1 cellular context compared by ENCODE assay signal in genomic region chr1:224205438-224205840, GRCh38.
TF ChIP-seq lines count a peak whose summit lies in the region.

No MANE protein-coding gene starts in this region.

TF ChIP-seq in HEK293, 187 proteins besides CTCF, POLR2A, EP300 and RAD21 (continued from another document and continues in another):
- TF ChIP-seq ZSCAN23 (tag by site-specific recombination; IDR thresholded peaks at IDR 0.05) (no peak), ZBTB21 (tag by site-specific recombination; IDR thresholded peaks at IDR 0.05) (no peak), ZNF26 (tag by site-specific recombination; IDR thresholded peaks at IDR 0.05) (no peak), OVOL3 (tag by site-specific recombination; IDR thresholded peaks at IDR 0.05) (no peak), ZNF10 (tag by site-specific recombination; IDR thresholded peaks at IDR 0.05) (no peak), ZSCAN5A (tag by site-specific recombination; IDR thresholded peaks at IDR 0.05) (no peak), ZNF311 (tag by site-specific recombination; IDR thresholded peaks at IDR 0.05; ENCODE audit: borderline replicate concordance) (no peak), ZNF585B (tag by site-specific recombination; IDR thresholded peaks at IDR 0.05) (no peak), ZBTB1 (tag by site-specific recombination; IDR thresholded peaks at IDR 0.05) (no peak), ZNF544 (tag by site-specific recombination; IDR thresholded peaks at IDR 0.05) (no peak), KLF7 (tag by site-specific recombination; IDR thresholded peaks at IDR 0.05; ENCODE audit: borderline replicate concordance) (no peak), ZNF24 (tag by site-specific recombination; IDR thresholded peaks at IDR 0.05) (no peak), ZNF174 (tag by site-specific recombination; IDR thresholded peaks at IDR 0.05) (no peak), ZNF555 (tag by site-specific recombination; conservative IDR thresholded peaks at IDR 0.05) (no peak), ZNF549 (tag by site-specific recombination; IDR thresholded peaks at IDR 0.05) (no peak), ZNF398 (tag by site-specific recombination; IDR thresholded peaks at IDR 0.05) (peak; percentile 78), ZNF394 (tag by site-specific recombination; IDR thresholded peaks at IDR 0.05; ENCODE audit: borderline replicate concordance) (no peak), ZNF513 (tag by site-specific recombination; IDR thresholded peaks at IDR 0.05) (no peak), ZSCAN4 (tag by site-specific recombination; IDR thresholded peaks at IDR 0.05) (no peak), ZNF155 (tag by site-specific recombination; IDR thresholded peaks at IDR 0.05) (no peak), KLF16 (tag by site-specific recombination; IDR thresholded peaks at IDR 0.05) (no peak), MZF1 (tag by site-specific recombination; IDR thresholded peaks at IDR 0.05; ENCODE audit: borderline replicate concordance) (no peak), RBAK (tag by site-specific recombination; IDR thresholded peaks at IDR 0.05) (no peak), ZSCAN16 (tag by site-specific recombination; IDR thresholded peaks at IDR 0.05) (no peak), ZNF221 (tag by site-specific recombination; IDR thresholded peaks at IDR 0.05; ENCODE audit: borderline replicate concordance) (no peak), ZNF518A (tag by site-specific recombination; conservative IDR thresholded peaks at IDR 0.05; ENCODE audit: low read depth) (no peak), SCRT1 (tag by site-specific recombination; IDR thresholded peaks at IDR 0.05; ENCODE audit: borderline replicate concordance) (no peak), ZNF629 (tag by site-specific recombination; IDR thresholded peaks at IDR 0.05) (no peak), ZNF274 (IDR thresholded peaks at IDR 0.05; ENCODE audit: low read length) (no peak), ZNF274 (tag by site-specific recombination; IDR thresholded peaks at IDR 0.05; ENCODE audit: borderline replicate concordance) (no peak), ZNF175 (tag by site-specific recombination; IDR thresholded peaks at IDR 0.05) (no peak), ZBTB48 (tag by site-specific recombination; IDR thresholded peaks at IDR 0.05) (no peak), ZNF202 (tag by site-specific recombination; IDR thresholded peaks at IDR 0.05; ENCODE audit: borderline replicate concordance) (no peak), ZNF146 (tag by site-specific recombination; IDR thresholded peaks at IDR 0.05) (no peak), ZNF530 (tag by site-specific recombination; IDR thresholded peaks at IDR 0.05; ENCODE audit: low read depth) (no peak), TRIM28 (IDR thresholded peaks at IDR 0.05; ENCODE audit: borderline replicate concordance, low read length) (peak; percentile 83; the same call in 1 of the 2 replicates)
- TF ChIP-seq, protein P1, sequence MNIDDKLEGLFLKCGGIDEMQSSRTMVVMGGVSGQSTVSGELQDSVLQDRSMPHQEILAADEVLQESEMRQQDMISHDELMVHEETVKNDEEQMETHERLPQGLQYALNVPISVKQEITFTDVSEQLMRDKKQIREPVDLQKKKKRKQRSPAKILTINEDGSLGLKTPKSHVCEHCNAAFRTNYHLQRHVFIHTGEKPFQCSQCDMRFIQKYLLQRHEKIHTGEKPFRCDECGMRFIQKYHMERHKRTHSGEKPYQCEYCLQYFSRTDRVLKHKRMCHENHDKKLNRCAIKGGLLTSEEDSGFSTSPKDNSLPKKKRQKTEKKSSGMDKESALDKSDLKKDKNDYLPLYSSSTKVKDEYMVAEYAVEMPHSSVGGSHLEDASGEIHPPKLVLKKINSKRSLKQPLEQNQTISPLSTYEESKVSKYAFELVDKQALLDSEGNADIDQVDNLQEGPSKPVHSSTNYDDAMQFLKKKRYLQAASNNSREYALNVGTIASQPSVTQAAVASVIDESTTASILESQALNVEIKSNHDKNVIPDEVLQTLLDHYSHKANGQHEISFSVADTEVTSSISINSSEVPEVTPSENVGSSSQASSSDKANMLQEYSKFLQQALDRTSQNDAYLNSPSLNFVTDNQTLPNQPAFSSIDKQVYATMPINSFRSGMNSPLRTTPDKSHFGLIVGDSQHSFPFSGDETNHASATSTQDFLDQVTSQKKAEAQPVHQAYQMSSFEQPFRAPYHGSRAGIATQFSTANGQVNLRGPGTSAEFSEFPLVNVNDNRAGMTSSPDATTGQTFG (tag by site-specific recombination; IDR thresholded peaks at IDR 0.05; ENCODE audit: borderline replicate concordance): no peak
- TF ChIP-seq, protein P2, sequence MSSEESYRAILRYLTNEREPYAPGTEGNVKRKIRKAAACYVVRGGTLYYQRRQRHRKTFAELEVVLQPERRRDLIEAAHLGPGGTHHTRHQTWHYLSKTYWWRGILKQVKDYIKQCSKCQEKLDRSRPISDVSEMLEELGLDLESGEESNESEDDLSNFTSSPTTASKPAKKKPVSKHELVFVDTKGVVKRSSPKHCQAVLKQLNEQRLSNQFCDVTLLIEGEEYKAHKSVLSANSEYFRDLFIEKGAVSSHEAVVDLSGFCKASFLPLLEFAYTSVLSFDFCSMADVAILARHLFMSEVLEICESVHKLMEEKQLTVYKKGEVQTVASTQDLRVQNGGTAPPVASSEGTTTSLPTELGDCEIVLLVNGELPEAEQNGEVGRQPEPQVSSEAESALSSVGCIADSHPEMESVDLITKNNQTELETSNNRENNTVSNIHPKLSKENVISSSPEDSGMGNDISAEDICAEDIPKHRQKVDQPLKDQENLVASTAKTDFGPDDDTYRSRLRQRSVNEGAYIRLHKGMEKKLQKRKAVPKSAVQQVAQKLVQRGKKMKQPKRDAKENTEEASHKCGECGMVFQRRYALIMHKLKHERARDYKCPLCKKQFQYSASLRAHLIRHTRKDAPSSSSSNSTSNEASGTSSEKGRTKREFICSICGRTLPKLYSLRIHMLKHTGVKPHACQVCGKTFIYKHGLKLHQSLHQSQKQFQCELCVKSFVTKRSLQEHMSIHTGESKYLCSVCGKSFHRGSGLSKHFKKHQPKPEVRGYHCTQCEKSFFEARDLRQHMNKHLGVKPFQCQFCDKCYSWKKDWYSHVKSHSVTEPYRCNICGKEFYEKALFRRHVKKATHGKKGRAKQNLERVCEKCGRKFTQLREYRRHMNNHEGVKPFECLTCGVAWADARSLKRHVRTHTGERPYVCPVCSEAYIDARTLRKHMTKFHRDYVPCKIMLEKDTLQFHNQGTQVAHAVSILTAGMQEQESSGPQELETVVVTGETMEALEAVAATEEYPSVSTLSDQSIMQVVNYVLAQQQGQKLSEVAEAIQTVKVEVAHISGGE (tag by site-specific recombination; conservative IDR thresholded peaks at IDR 0.05; ENCODE audit: low read depth): no peak
- TF ChIP-seq, protein P3, sequence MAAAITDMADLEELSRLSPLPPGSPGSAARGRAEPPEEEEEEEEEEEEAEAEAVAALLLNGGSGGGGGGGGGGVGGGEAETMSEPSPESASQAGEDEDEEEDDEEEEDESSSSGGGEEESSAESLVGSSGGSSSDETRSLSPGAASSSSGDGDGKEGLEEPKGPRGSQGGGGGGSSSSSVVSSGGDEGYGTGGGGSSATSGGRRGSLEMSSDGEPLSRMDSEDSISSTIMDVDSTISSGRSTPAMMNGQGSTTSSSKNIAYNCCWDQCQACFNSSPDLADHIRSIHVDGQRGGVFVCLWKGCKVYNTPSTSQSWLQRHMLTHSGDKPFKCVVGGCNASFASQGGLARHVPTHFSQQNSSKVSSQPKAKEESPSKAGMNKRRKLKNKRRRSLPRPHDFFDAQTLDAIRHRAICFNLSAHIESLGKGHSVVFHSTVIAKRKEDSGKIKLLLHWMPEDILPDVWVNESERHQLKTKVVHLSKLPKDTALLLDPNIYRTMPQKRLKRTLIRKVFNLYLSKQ (tag by site-specific recombination; IDR thresholded peaks at IDR 0.05; ENCODE audit: borderline replicate concordance): no peak
- TF ChIP-seq, protein P4, sequence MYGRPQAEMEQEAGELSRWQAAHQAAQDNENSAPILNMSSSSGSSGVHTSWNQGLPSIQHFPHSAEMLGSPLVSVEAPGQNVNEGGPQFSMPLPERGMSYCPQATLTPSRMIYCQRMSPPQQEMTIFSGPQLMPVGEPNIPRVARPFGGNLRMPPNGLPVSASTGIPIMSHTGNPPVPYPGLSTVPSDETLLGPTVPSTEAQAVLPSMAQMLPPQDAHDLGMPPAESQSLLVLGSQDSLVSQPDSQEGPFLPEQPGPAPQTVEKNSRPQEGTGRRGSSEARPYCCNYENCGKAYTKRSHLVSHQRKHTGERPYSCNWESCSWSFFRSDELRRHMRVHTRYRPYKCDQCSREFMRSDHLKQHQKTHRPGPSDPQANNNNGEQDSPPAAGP (tag by site-specific recombination; IDR thresholded peaks at IDR 0.05): peak; percentile 52; the same call in 1 of the 2 replicates
